ENCODE assay signal across 18 cellular contexts in the genomic region with DNA sequence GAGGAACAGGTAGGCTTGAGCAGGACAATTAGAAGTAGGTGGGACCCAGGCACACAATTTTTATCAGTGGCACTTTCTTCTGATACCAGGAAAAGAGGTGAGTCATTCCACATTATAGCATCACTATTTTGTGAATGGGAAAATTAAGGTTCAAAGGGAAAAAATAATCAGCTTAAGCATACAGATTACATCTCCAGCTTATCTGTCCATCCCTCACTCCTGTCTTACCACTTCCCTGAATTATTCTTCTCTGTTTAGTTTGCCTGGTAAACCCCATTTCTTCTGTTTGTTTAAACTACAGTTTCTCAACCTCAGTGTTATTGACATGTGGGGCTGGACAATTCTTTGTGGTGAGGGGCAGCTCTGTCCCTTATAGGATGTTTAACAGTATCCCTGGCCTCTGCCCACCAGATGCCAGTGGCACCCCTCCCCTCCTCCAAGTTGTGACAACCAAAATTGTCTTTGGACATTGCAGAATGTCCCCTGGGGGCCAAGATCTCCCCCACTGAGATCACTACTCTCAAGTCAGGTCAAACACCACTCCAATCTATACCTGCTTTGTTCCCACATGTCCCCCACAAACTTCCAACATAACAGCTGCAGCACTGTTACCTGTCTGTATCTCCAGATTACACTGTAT. TPM values are rescaled to one million over a fixed set of nuclear protein-coding genes. Genes with fewer than 3 reads are reported as not detected.
DNase-seq lines count a peak whose midpoint lies in the region; ATAC-seq and TF ChIP-seq lines count a peak whose summit lies in the region.
"Had no signal": no experiment of that assay in that cellular context is flagged by ENCODE, and none has a peak within 500 bp of the region (broad histone marks: within the 10 kb centered on the region; RNA-seq: fewer than 3 reads in every experiment).

No MANE protein-coding gene starts in this region.

- peaks cover 24% of the 10 kb centered on the region for H3K36me3 Mint-ChIP-seq in T-helper 1 cell treated with Interleukin-12 subunit alpha and Interleukin-12 subunit beta and Interleukin-4 antibody, amounts not matched to agents 30 μg/mL and 1 μg/mL, for 36 hours (ENCODE audit: low read depth)
- peaks cover 22% of the 10 kb centered on the region for H3K36me3 Mint-ChIP-seq in activated T-helper 1 cell treated with anti-CD3 and anti-CD28 coated beads, Interleukin-12 subunit alpha, Interleukin-12 subunit beta, Interleukin-2, Interleukin-4 antibody, amounts not matched to agents 30 ng/mL and 10 ng/mL and 1 ng/mL, durations not matched to agents 14 hours and 24 hours and 36 hours (ENCODE audit: low read depth)
- peaks cover 0 to 28% (median 10%) of the 10 kb centered on the region in 3 donors for H3K36me3 Mint-ChIP-seq in naive thymus-derived CD8-positive, alpha-beta T cell
- peaks cover 4% of the 10 kb centered on the region for H3K36me3 Mint-ChIP-seq in mesothelial cell of epicardium

- H3K4me1 Mint-ChIP-seq in T-helper 1 cell treated with Interleukin-12 subunit alpha and Interleukin-12 subunit beta and Interleukin-4 antibody, amounts not matched to agents 30 μg/mL and 1 μg/mL, for 36 hours (ENCODE audit: low read depth) = peaks cover 48% of the 10 kb centered on the region
- peaks cover 65% of the 10 kb centered on the region for H3K4me1 Mint-ChIP-seq in activated T-helper 1 cell treated with anti-CD3 and anti-CD28 coated beads, Interleukin-12 subunit alpha, Interleukin-12 subunit beta, Interleukin-2, Interleukin-4 antibody, amounts not matched to agents 30 ng/mL and 10 ng/mL and 1 ng/mL, durations not matched to agents 14 hours and 24 hours and 36 hours (ENCODE audit: low read depth)
- H3K4me1 Mint-ChIP-seq in naive thymus-derived CD8-positive, alpha-beta T cell = peaks cover 17 to 79% (median 56%) of the 10 kb centered on the region in 4 donors
- H3K4me1 Mint-ChIP-seq in mesothelial cell of epicardium = peaks cover 21% of the 10 kb centered on the region

- intact Hi-C loops in activated T-helper 1 cell treated with anti-CD3 and anti-CD28 coated beads, Interleukin-12 subunit alpha, Interleukin-12 subunit beta, Interleukin-2, Interleukin-4 antibody, amounts not matched to agents 30 ng/mL and 10 ng/mL and 1 ng/mL, durations not matched to agents 14 hours and 24 hours and 36 hours (cut with micrococcal nuclease) = loop anchor here (1.0 kb wide), 1 partner anchor 20 kb away; no protein-coding TSS in a partner anchor

- H3K27ac Mint-ChIP-seq in T-helper 1 cell treated with Interleukin-12 subunit alpha and Interleukin-12 subunit beta and Interleukin-4 antibody, amounts not matched to agents 30 μg/mL and 1 μg/mL, for 36 hours = peak overlapping the region; percentile 67
- peak overlapping the region; percentile 49 for H3K27ac Mint-ChIP-seq in activated T-helper 1 cell treated with anti-CD3 and anti-CD28 coated beads, Interleukin-12 subunit alpha, Interleukin-12 subunit beta, Interleukin-2, Interleukin-4 antibody, amounts not matched to agents 30 ng/mL and 10 ng/mL and 1 ng/mL, durations not matched to agents 14 hours and 24 hours and 36 hours
- H3K27ac Mint-ChIP-seq in naive thymus-derived CD8-positive, alpha-beta T cell = peak overlapping the region in 9 of 10 donors; percentile 22 to 89 (median 69)
- no peak overlapping the region for H3K27ac Mint-ChIP-seq in mesothelial cell of epicardium
- H3K27ac Mint-ChIP-seq: stimulated activated memory B cell treated with anti-CD40 and anti-IgM and Interleukin-4, amounts not matched to agents 10 μg/mL and 1 μg/mL and 100 μg/mL, for 72 hours had no signal

- DNase-seq in T-helper 1 cell (no peak), GF-D8 (lab: John Stamatoyannopoulos, UW) (peak; percentile 56), NOMO-1 (lab: John Stamatoyannopoulos, UW; ENCODE audit: unreplicated experiment in 2 of 2) (no peak), mesothelial cell of epicardium (ENCODE audit: low spot score in 2 of 2, unreplicated experiment in 2 of 2) (no peak)
- DNase-seq in activated T-helper 1 cell treated with anti-CD3 and anti-CD28 coated beads, Interleukin-12 subunit alpha, Interleukin-12 subunit beta, Interleukin-2, Interleukin-4 antibody, amounts not matched to agents 30 ng/mL and 10 ng/mL and 1 ng/mL, durations not matched to agents 14 hours and 24 hours and 36 hours (ENCODE audit: low spot score) = no peak
- no peak for DNase-seq in naive thymus-derived CD8-positive, alpha-beta T cell
- DNase-seq: activated CD4-positive, alpha-beta T cell treated with anti-CD3 and anti-CD28 coated beads, Interleukin-2, amount 50 U/mL, for 1 hour; activated effector memory CD4-positive, alpha-beta T cell treated with Interleukin-2 at 50 U/mL for 16 hours; aorta; foreskin fibroblast; Kasumi-1; left ventricle myocardium superior; NCI-H1694 treated with DMSO at 0.1 percent for 48 hours; NCI-H345; psoas muscle had no signal

- H3K9me3 Mint-ChIP-seq in T-helper 1 cell treated with Interleukin-12 subunit alpha and Interleukin-12 subunit beta and Interleukin-4 antibody, amounts not matched to agents 30 μg/mL and 1 μg/mL, for 36 hours = no peaks in the 10 kb centered on the region
- H3K9me3 Mint-ChIP-seq in activated T-helper 1 cell treated with anti-CD3 and anti-CD28 coated beads, Interleukin-12 subunit alpha, Interleukin-12 subunit beta, Interleukin-2, Interleukin-4 antibody, amounts not matched to agents 30 ng/mL and 10 ng/mL and 1 ng/mL, durations not matched to agents 14 hours and 24 hours and 36 hours = no peaks in the 10 kb centered on the region
- no peaks in the 10 kb centered on the region for H3K9me3 Mint-ChIP-seq in naive thymus-derived CD8-positive, alpha-beta T cell
- H3K9me3 Mint-ChIP-seq in mesothelial cell of epicardium = no peaks in the 10 kb centered on the region
- H3K9me3 Mint-ChIP-seq: stimulated activated memory B cell treated with anti-CD40 and anti-IgM and Interleukin-4, amounts not matched to agents 10 μg/mL and 1 μg/mL and 100 μg/mL, for 72 hours had no signal

- ATAC-seq in naive thymus-derived CD8-positive, alpha-beta T cell = no peak
- ATAC-seq in HG03571 (IDR thresholded peaks at IDR 0.05; ENCODE audit: unreplicated experiment) = no peak
- ATAC-seq: left ventricle myocardium superior; psoas muscle; stimulated activated memory B cell treated with anti-CD40 and anti-IgM and Interleukin-4, amounts not matched to agents 10 μg/mL and 1 μg/mL and 100 μg/mL, for 72 hours had no signal

- peak overlapping the region; percentile 16 for H3K4me3 Mint-ChIP-seq in T-helper 1 cell treated with Interleukin-12 subunit alpha and Interleukin-12 subunit beta and Interleukin-4 antibody, amounts not matched to agents 30 μg/mL and 1 μg/mL, for 36 hours
- peak overlapping the region; percentile 58 for H3K4me3 Mint-ChIP-seq in activated T-helper 1 cell treated with anti-CD3 and anti-CD28 coated beads, Interleukin-12 subunit alpha, Interleukin-12 subunit beta, Interleukin-2, Interleukin-4 antibody, amounts not matched to agents 30 ng/mL and 10 ng/mL and 1 ng/mL, durations not matched to agents 14 hours and 24 hours and 36 hours
- H3K4me3 Mint-ChIP-seq in naive thymus-derived CD8-positive, alpha-beta T cell = peak overlapping the region in 6 of 10 donors; percentile 8 to 57 (median 28)
- H3K4me3 Mint-ChIP-seq in mesothelial cell of epicardium = no peak overlapping the region
- H3K4me3 Mint-ChIP-seq: stimulated activated memory B cell treated with anti-CD40 and anti-IgM and Interleukin-4, amounts not matched to agents 10 μg/mL and 1 μg/mL and 100 μg/mL, for 72 hours had no signal

- no peaks in the 10 kb centered on the region for H3K27me3 Mint-ChIP-seq in T-helper 1 cell treated with Interleukin-12 subunit alpha and Interleukin-12 subunit beta and Interleukin-4 antibody, amounts not matched to agents 30 μg/mL and 1 μg/mL, for 36 hours (ENCODE audit: low read depth)
- H3K27me3 Mint-ChIP-seq in activated T-helper 1 cell treated with anti-CD3 and anti-CD28 coated beads, Interleukin-12 subunit alpha, Interleukin-12 subunit beta, Interleukin-2, Interleukin-4 antibody, amounts not matched to agents 30 ng/mL and 10 ng/mL and 1 ng/mL, durations not matched to agents 14 hours and 24 hours and 36 hours (ENCODE audit: insufficient read depth) = no peaks in the 10 kb centered on the region
- H3K27me3 Mint-ChIP-seq in naive thymus-derived CD8-positive, alpha-beta T cell = no peaks in the 10 kb centered on the region
- H3K27me3 Mint-ChIP-seq in mesothelial cell of epicardium (ENCODE audit: low read depth) = no peaks in the 10 kb centered on the region
- H3K27me3 Mint-ChIP-seq: stimulated activated memory B cell treated with anti-CD40 and anti-IgM and Interleukin-4, amounts not matched to agents 10 μg/mL and 1 μg/mL and 100 μg/mL, for 72 hours had no signal

- POLR2A ChIA-PET in naive thymus-derived CD8-positive, alpha-beta T cell (lab: Charles Lee) = interaction anchor here (1.6 to 7.8 kb wide), 2 partner anchors 9 to 11 kb away, joined by 4 to 117 read pairs; partner anchors contain the start of gene XBP1

- TF ChIP-seq CTCF in mesothelial cell of epicardium (IDR thresholded peaks at IDR 0.05; ENCODE audit: unreplicated experiment) = no peak

RNA-seq across cellular contexts. Expression of gene XBP1, which starts 8.5 kb away (rescaled TPM):
- 177 and 181 TPM in 2 replicates for total RNA-seq in activated T-helper 1 cell treated with anti-CD3 and anti-CD28 coated beads, Interleukin-12 subunit alpha, Interleukin-12 subunit beta, Interleukin-2, Interleukin-4 antibody, amounts not matched to agents 30 ng/mL and 10 ng/mL and 1 ng/mL, durations not matched to agents 14 hours and 24 hours and 36 hours
- total RNA-seq in naive thymus-derived CD8-positive, alpha-beta T cell = 10 to 100 TPM; 55.1 to 56.0 TPM
- 100 to 1,000 TPM; 150 to 238 (median 176) TPM for polyA plus RNA-seq in naive thymus-derived CD8-positive, alpha-beta T cell
- total RNA-seq in mesothelial cell of epicardium = 71.9 to 73.1 TPM (median 72.7 TPM) in 3 replicates

RNA-seq across cellular contexts. Expression of gene CCDC117, which starts 36.3 kb away (rescaled TPM):
- 46.4 and 52.8 TPM in 2 replicates for total RNA-seq in activated T-helper 1 cell treated with anti-CD3 and anti-CD28 coated beads, Interleukin-12 subunit alpha, Interleukin-12 subunit beta, Interleukin-2, Interleukin-4 antibody, amounts not matched to agents 30 ng/mL and 10 ng/mL and 1 ng/mL, durations not matched to agents 14 hours and 24 hours and 36 hours
- total RNA-seq in naive thymus-derived CD8-positive, alpha-beta T cell = 10 to 100 TPM; 16.6 to 17.6 TPM
- 10 to 100 TPM in 1 of 3 donors, 1 to 10 TPM in 2; 7.2 to 11.1 (median 7.7) TPM for polyA plus RNA-seq in naive thymus-derived CD8-positive, alpha-beta T cell
- total RNA-seq in mesothelial cell of epicardium = 22.4 to 22.9 TPM (median 22.8 TPM) in 3 replicates
